Comparison of ENCODE assay signal across 1 cellular context in genomic region chr2:68832161-68832869, GRCh38.
TF ChIP-seq lines count a peak whose summit lies in the region.

No MANE protein-coding gene starts in this region.

TF ChIP-seq in K562, 482 proteins besides CTCF, POLR2A, EP300 and RAD21 (continued from another document):
- TF ChIP-seq MITF (IDR thresholded peaks at IDR 0.05) = peak; percentile 43; the same call in 1 of the 2 replicates
- no peak for TF ChIP-seq SIN3A (IDR thresholded peaks at IDR 0.05; ENCODE audit: borderline replicate concordance in 2 of 2, control insufficient read depth in 1 of 2, low read depth in 2 of 2, low read length in 2 of 2)
- no peak for TF ChIP-seq ZNF407 (IDR thresholded peaks at IDR 0.05; ENCODE audit: low read depth)
- peak; percentile 69 for TF ChIP-seq JUN (IDR thresholded peaks at IDR 0.05; ENCODE audit: borderline replicate concordance, low read depth, low read length)
- TF ChIP-seq JUN (CRISPR knock-in tag; IDR thresholded peaks at IDR 0.05; ENCODE audit: borderline replicate concordance) = no peak
- no peak for TF ChIP-seq ZNF282 (CRISPR knock-in tag; IDR thresholded peaks at IDR 0.05)
- TF ChIP-seq NR2C2 (CRISPR knock-in tag; IDR thresholded peaks at IDR 0.05) = 0 out of 2 replicates have a peak, but pooled peaks have one; percentile 20
- peak; percentile 79 for TF ChIP-seq NR2C2 (tag; IDR thresholded peaks at IDR 0.05)
- no peak for TF ChIP-seq THAP7 (CRISPR knock-in tag; IDR thresholded peaks at IDR 0.05)
- TF ChIP-seq TFE3 (CRISPR knock-in tag; IDR thresholded peaks at IDR 0.05) = peak; percentile 8; the same call in 1 of the 2 replicates
- TF ChIP-seq ZNF740 (CRISPR knock-in tag; IDR thresholded peaks at IDR 0.05) = no peak
- TF ChIP-seq ZNF740 (tag; IDR thresholded peaks at IDR 0.05) = no peak
- TF ChIP-seq FOXK2 (conservative IDR thresholded peaks at IDR 0.05 in 1 of 2, IDR thresholded peaks at IDR 0.05 in 1 of 2; ENCODE audit: low read depth in 2 of 2) = peak; percentile 21 to 30; a peak in 1 of 4 replicates
- TF ChIP-seq ATF1 (CRISPR knock-in tag; IDR thresholded peaks at IDR 0.05) = no peak
- peak; percentile 49; the same call in 1 of the 2 replicates for TF ChIP-seq ATF1 (tag; IDR thresholded peaks at IDR 0.05)
- TF ChIP-seq ZNF134 (CRISPR knock-in tag; conservative IDR thresholded peaks at IDR 0.05) = peak; percentile 67; the same call in 1 of the 2 replicates
- peak in 1 of 2 experiments; percentile 79; a peak in 3 of 4 replicates for TF ChIP-seq MNT (conservative IDR thresholded peaks at IDR 0.05)
- no peak for TF ChIP-seq SAP30 (IDR thresholded peaks at IDR 0.05; ENCODE audit: borderline replicate concordance, insufficient read depth, low read depth, low read length, poor library complexity, severe bottlenecking)
- no peak for TF ChIP-seq GTF2F1 (IDR thresholded peaks at IDR 0.05; ENCODE audit: low read depth, low read length)
- peak; percentile 1 for TF ChIP-seq MEIS2 (IDR thresholded peaks at IDR 0.05; ENCODE audit: partially characterized antibody)
- TF ChIP-seq RAD51 (IDR thresholded peaks at IDR 0.05; ENCODE audit: borderline replicate concordance, low read depth) = peak; percentile 73; the same call in 1 of the 2 replicates
- TF ChIP-seq CTBP1 (IDR thresholded peaks at IDR 0.05; ENCODE audit: borderline replicate concordance) = 0 out of 2 replicates have a peak, but pooled peaks have one; percentile 14
- TF ChIP-seq EP400 (IDR thresholded peaks at IDR 0.05) = peak; percentile 32; the same call in 1 of the 2 replicates
- peak; percentile 83 for TF ChIP-seq MGA (IDR thresholded peaks at IDR 0.05)
- TF ChIP-seq ZNF212 (CRISPR knock-in tag; IDR thresholded peaks at IDR 0.05) = no peak
- TF ChIP-seq GATA2 (CRISPR knock-in tag; IDR thresholded peaks at IDR 0.05) = no peak
- no peak for TF ChIP-seq ZNF23 (CRISPR knock-in tag; IDR thresholded peaks at IDR 0.05)
